In the genomic region with DNA sequence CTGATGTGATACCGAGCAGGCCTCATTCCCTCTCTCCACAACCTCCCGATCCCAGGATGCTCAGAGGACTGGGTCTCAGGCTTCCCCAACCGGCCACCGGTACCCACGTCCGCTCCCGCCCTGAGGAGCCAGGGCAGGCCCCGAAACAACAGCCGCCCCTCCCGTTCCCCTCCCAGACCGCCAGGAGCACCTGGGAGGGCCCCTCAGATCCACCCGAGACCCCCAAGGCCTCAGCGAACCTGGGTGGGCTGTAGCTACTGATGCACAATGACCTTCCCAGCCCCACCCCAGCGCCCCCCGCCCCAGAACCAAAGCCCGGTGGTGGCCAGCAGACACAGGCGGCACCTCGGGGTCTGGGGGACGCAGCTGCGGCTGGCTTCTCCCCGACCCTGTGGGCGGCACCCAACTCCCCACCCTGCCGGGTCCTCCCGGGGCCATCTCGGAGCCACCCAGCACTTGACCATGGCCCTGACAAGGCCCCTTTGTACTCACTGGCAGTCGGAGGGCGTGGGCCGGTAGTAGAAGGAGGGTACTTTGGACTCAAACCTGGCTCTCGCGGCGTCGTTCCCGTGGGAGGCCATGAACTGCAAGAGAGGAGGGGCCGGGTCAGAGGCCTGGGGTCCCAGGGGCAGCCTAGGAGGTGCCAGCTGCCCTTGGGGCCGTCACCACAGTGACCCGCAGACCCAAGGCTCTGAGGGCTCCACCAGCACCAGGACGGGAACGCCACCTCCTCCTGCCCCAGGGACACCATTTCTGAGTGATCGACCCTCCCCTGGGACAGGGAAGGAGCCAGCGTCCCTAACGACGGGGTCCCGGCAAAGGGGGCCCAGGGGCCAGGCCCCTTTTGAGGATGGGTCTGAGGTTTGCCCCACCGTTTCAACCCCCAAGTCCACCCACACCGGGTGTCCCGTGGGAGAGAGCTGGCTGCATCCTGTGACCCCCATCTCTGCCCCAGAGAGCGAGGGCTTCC, we compare ENCODE assay signal across 7 cellular contexts. TPM values are rescaled to one million over a fixed set of nuclear protein-coding genes. Genes with fewer than 3 reads are reported as not detected.
A peak's percentile ranks its signal among the peaks of the same experiment; 100 is the strongest.
DNase-seq lines count a peak whose midpoint lies in the region; ATAC-seq, FAIRE-seq and TF ChIP-seq lines count a peak whose summit lies in the region.
"Had no signal": no experiment of that assay in that cellular context is flagged by ENCODE, and none has a peak within 500 bp of the region (broad histone marks: within the 10 kb centered on the region; RNA-seq: fewer than 3 reads in every experiment).

No MANE protein-coding gene starts in this region.

- peak; percentile 9 for DNase-seq in WTC11 (ENCODE audit: low spot score)
- peak in 39 of 42 donors; percentile 30 to 88 (median 72) for DNase-seq in head of caudate nucleus
- peak; percentile 95 for DNase-seq in small intestine
- DNase-seq in GOT3 (lab: John Stamatoyannopoulos, UW) = no peak
- DNase-seq: NCI-H1436 treated with DMSO at 0.1 percent for 48 hours had no signal

- H3K27ac ChIP-seq in small intestine (ENCODE audit: low read depth in 1 of 2, low read length in 1 of 2) = peak overlapping the region; percentile 94 to 96

- H3K27me3 Mint-ChIP-seq in WTC11 (ENCODE audit: low read depth) = peaks cover 3% of the 10 kb centered on the region; the same call in 1 of the 2 replicates

- peak overlapping the region in 1 of 2 donors; percentile 13 for H3K4me3 ChIP-seq in small intestine (ENCODE audit: low read depth in 1 of 2, low read length in 2 of 2)

- POLR2A ChIA-PET in WTC11 (lab: Charles Lee) = no interaction called here

- CTCF ChIA-PET in WTC11 (lab: Charles Lee) = no interaction called here

- no peaks in the 10 kb centered on the region for H3K36me3 ChIP-seq in small intestine (ENCODE audit: control insufficient read depth in 2 of 2, insufficient read depth in 2 of 2, low read length in 2 of 2)

- no peaks in the 10 kb centered on the region for H3K36me3 Mint-ChIP-seq in WTC11

- 21 to 63% (median 41%) methylated on average over 43 to 47 of the region's 47 CpGs for WGBS in small intestine, 3 donors

- no peaks in the 10 kb centered on the region for H3K9me3 Mint-ChIP-seq in WTC11

- peaks cover 11 to 21% of the 10 kb centered on the region in 2 donors for H3K4me1 ChIP-seq in small intestine (ENCODE audit: control insufficient read depth in 2 of 2, insufficient read depth in 1 of 2, low read depth in 1 of 2, low read length in 1 of 2)

- no peaks in the 10 kb centered on the region for H3K9me3 ChIP-seq in small intestine (ENCODE audit: control insufficient read depth, low read depth)

- H3K27me3 ChIP-seq in small intestine (ENCODE audit: control insufficient read depth in 2 of 2, insufficient read depth in 2 of 2, low read length in 2 of 2) = no peaks in the 10 kb centered on the region

- no peaks in the 10 kb centered on the region for H3K4me1 Mint-ChIP-seq in WTC11

- H3K27ac Mint-ChIP-seq in WTC11 = no peak overlapping the region

- H3K4me3 Mint-ChIP-seq in WTC11 = no peak overlapping the region

- no peak for TF ChIP-seq CTCF in WTC11 (IDR thresholded peaks at IDR 0.05)

- FAIRE-seq in small intestine (lab: Jason Lieb, UNC) = no peak
- FAIRE-seq: endothelial cell of umbilical vein had no signal

- no peak for ATAC-seq in WTC11
- ATAC-seq in GM21528 (IDR thresholded peaks at IDR 0.05; ENCODE audit: low FRiP score, unreplicated experiment) = no peak

- intact Hi-C loops in head of caudate nucleus (cut with DNase I) = no loop called here

TF ChIP-seq in WTC11, 78 proteins besides CTCF, POLR2A, EP300 and RAD21:
- TF ChIP-seq GABPB1 (CRISPR knock-in tag; IDR thresholded peaks at IDR 0.05) (peak; percentile 37; the same call in 1 of the 2 replicates), ZNF263 (CRISPR knock-in tag; IDR thresholded peaks at IDR 0.05; ENCODE audit: low read depth) (no peak)

RNA-seq across cellular contexts. Expression of gene ADAP1, which starts 28.1 kb away (rescaled TPM):
- 4.3 to 7.2 TPM (median 4.5 TPM) in 3 replicates for total RNA-seq in WTC11 (2021)
- 100 to 1,000 TPM in 2 of 3 donors, 10 to 100 TPM in 1; 69.2 to 113 (median 102) TPM for polyA plus RNA-seq in small intestine

RNA-seq across cellular contexts. Expression of gene COX19, which starts 49.0 kb away (rescaled TPM):
- total RNA-seq in WTC11 (2021) = 10.2 to 13.2 TPM (median 10.4 TPM) in 3 replicates
- 10 to 100 TPM in 1 of 3 donors, 1 to 10 TPM in 2; 8.9 to 10.6 (median 8.9) TPM for polyA plus RNA-seq in small intestine

RNA-seq across cellular contexts. Expression of gene GET4, which starts 50.0 kb away (rescaled TPM):
- total RNA-seq in WTC11 (2021) = 73.0 to 82.0 TPM (median 73.4 TPM) in 3 replicates
- 10 to 100 TPM; 38.9 to 87.2 (median 71.9) TPM for polyA plus RNA-seq in small intestine

RNA-seq across cellular contexts. Expression of gene CYP2W1, which starts 56.6 kb away (rescaled TPM):
- 0.48 TPM in 1 of 3 replicates, not detected in the others for total RNA-seq in WTC11 (2021)
- 1 to 10 TPM in 1 of 3 donors, under 1 TPM in 2; 0.81 to 1.4 (median 0.89) TPM for polyA plus RNA-seq in small intestine
- total RNA-seq: endothelial cell of umbilical vein had no signal
- polyA plus RNA-seq: endothelial cell of umbilical vein had no signal
